Comparison of ENCODE assay signal across 8 cellular contexts in the genomic region with DNA sequence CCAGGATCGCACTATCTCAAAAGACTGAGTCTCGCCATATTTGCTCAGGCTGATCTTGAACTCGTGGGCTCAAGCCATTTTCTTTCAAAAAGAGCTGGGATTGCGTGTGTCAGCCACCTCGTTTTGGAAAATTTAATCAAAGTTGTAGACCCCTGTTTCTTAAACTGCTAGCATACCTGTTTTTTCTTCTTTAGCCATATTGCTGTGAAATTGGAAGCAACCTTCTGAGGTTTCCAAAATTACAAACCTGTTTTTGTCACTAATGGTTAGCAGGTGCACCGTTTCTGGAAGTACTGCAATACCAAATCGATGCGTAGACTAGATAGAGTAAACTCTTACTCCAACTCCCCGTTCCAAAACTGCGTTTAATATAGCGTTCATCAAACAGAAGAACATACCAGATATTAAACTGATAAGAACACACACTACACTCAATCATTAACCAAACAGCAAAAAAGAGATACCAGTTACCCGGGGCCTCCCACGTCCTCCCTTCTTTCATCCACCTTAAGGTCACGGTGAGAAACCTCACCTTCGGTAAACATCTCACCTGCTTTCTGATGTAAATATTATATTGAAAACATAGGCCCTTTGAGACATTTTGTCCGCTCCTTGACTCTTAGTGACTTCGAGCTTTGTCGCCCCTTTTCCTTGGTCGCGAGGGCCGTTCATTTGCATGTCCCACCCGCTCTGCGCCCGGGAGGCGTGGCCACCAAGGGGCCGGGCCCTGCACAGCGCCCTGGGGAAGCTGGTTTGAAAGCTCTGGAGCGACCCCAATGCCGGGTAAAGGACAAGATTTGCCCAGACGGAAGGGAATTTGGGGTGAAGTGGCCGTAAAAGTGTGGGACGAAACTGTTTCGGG. TPM values are rescaled to one million over a fixed set of nuclear protein-coding genes. Genes with fewer than 3 reads are reported as not detected.
DNase-seq lines count a peak whose midpoint lies in the region; ATAC-seq and TF ChIP-seq lines count a peak whose summit lies in the region.

A gene (minus strand): TSS at position 462 of the 862 bp plus-strand sequence.

- peak; percentile 70 for ATAC-seq in HG02870 (IDR thresholded peaks at IDR 0.05; ENCODE audit: unreplicated experiment)

- H3K4me1 ChIP-seq in iPS-20b (ENCODE audit: insufficient read depth, low read length) (peaks cover 16% of the 10 kb centered on the region), skeletal muscle tissue (ENCODE audit: control insufficient read depth in 3 of 3, insufficient read depth in 3 of 3, low read length in 3 of 3) (peaks cover 5 to 12% (median 6%) of the 10 kb centered on the region in 3 donors)

- H3K9me3 ChIP-seq in iPS-20b (ENCODE audit: insufficient read depth, low read depth, low read length) = no peaks in the 10 kb centered on the region
- H3K9me3 ChIP-seq in skeletal muscle tissue (ENCODE audit: control insufficient read depth in 3 of 3, low read length in 3 of 3) = no peaks in the 10 kb centered on the region

- H3K27me3 ChIP-seq in brain microvascular endothelial cell (replicated peaks) (no peaks in the 10 kb centered on the region), iPS-20b (ENCODE audit: insufficient read depth, low read length) (peaks cover 6% of the 10 kb centered on the region; the same call in 1 of the 2 replicates), skeletal muscle tissue (ENCODE audit: control insufficient read depth in 3 of 3, insufficient read depth in 3 of 3, low read length in 3 of 3) (no peaks in the 10 kb centered on the region)

- H3K27ac ChIP-seq in brain microvascular endothelial cell (peak within 1 kb of the TSS; percentile 99), iPS-20b (ENCODE audit: low read length) (peak within 1 kb of the TSS; percentile 26), skeletal muscle tissue (ENCODE audit: low read depth, low read length) (no peak within 1 kb of the TSS)

- TF ChIP-seq CTCF in GM13977 (IDR thresholded peaks at IDR 0.05; ENCODE audit: extremely low read depth, insufficient read depth, missing control alignments) = no peak
- TF ChIP-seq CTCF in brain microvascular endothelial cell (IDR thresholded peaks at IDR 0.05; ENCODE audit: low read depth, low read length, missing control alignments) = no peak

- DNase-seq in GM13977 (ENCODE audit: low spot score) (peak; percentile 79), NCI-H1694 treated with DMSO at 0.1 percent for 48 hours (lab: John Stamatoyannopoulos, UW) (peak; percentile 56), UCSD-AML1 (lab: John Stamatoyannopoulos, UW; ENCODE audit: unreplicated experiment) (peak; percentile 48), brain microvascular endothelial cell (peak; percentile 89), SHP77 treated with DMSO at 0.1 percent for 48 hours (lab: John Stamatoyannopoulos, UW) (no peak)

- in situ Hi-C loops in GM13977 (cut with MboI; ENCODE audit: low pct_unique_long_range_greater_than_20kb, low sequenced_read_pairs, unreplicated experiment) = no loop called here
- in situ Hi-C loops in brain microvascular endothelial cell (cut with HindIII; ENCODE audit: low pct_ligation_motif_present, low sequenced_read_pairs) = no loop called here

- H3K36me3 ChIP-seq in brain microvascular endothelial cell (replicated peaks) (no peaks in the 10 kb centered on the region), iPS-20b (ENCODE audit: insufficient read depth, low read depth, low read length) (no peaks in the 10 kb centered on the region), skeletal muscle tissue (ENCODE audit: control insufficient read depth in 3 of 3, insufficient read depth in 3 of 3, low read length in 3 of 3) (no peaks in the 10 kb centered on the region)

- H3K4me3 ChIP-seq in brain microvascular endothelial cell (ENCODE audit: low read depth, low read length) (peak within 1 kb of the TSS; percentile 81), iPS-20b (ENCODE audit: low read length) (peak within 1 kb of the TSS; percentile 74), skeletal muscle tissue (ENCODE audit: low read length in 3 of 3) (peak within 1 kb of the TSS; percentile 86 to 91 (median 89))

- H3K9ac ChIP-seq in iPS-20b (ENCODE audit: low read depth, low read length) (peak within 1 kb of the TSS; percentile 93), skeletal muscle tissue (ENCODE audit: low read depth in 1 of 3, low read length in 3 of 3) (peak within 1 kb of the TSS; percentile 77 to 91 (median 82))

RNA-seq across cellular contexts. Expression of the gene that starts here (rescaled TPM):
- total RNA-seq in skeletal muscle tissue = not detected
